Comparison of ENCODE assay signal across 1 cellular context in the genomic region with DNA sequence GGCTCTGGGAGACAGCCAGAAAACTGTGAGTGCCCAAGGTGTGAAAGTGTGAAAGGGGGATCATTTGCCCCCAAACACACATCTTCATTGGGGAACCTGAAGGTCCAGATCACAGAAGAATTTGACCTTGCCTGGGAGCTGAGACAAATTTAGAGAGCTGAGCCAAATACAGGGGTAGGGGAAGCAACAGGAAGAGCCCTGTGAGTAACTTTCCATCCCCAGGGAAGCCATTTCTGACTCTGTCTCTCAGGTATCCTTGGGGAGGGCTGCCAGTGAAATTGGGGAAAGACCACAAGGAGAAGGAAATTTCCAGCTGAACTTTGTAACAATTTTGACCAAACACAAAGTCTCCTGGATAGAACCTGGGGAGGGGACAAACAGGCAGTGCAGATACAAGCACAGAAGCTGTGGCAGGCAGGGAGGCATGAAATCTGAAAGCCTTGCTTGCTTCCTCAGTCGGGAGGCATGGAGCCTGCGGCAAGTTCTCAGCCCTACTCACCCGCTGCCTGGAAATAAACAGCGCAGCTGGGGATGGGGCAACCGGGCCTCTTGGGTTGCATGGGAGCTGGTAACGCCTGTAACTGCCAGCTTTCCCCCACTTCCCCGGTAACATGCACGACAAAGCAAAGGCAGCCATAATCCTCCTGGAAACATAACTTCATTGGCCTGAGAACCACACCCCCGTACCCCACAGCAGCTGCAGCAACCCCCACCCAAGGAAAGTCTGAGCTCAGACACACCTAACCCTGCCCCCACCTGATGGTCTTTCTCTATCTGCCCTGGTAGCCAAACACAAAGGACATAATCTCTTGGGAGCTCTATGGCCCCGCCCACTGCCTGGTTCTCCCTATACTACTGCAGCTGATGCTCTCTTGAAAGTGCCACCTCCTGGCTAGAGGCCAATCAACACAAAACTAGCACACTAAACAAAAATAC.
TF ChIP-seq lines count a peak whose summit lies in the region.

No MANE protein-coding gene starts in this region.

TF ChIP-seq in GM23338, 12 proteins besides CTCF, POLR2A, EP300 and RAD21 (continued from another document):
- TF ChIP-seq, protein P1, sequence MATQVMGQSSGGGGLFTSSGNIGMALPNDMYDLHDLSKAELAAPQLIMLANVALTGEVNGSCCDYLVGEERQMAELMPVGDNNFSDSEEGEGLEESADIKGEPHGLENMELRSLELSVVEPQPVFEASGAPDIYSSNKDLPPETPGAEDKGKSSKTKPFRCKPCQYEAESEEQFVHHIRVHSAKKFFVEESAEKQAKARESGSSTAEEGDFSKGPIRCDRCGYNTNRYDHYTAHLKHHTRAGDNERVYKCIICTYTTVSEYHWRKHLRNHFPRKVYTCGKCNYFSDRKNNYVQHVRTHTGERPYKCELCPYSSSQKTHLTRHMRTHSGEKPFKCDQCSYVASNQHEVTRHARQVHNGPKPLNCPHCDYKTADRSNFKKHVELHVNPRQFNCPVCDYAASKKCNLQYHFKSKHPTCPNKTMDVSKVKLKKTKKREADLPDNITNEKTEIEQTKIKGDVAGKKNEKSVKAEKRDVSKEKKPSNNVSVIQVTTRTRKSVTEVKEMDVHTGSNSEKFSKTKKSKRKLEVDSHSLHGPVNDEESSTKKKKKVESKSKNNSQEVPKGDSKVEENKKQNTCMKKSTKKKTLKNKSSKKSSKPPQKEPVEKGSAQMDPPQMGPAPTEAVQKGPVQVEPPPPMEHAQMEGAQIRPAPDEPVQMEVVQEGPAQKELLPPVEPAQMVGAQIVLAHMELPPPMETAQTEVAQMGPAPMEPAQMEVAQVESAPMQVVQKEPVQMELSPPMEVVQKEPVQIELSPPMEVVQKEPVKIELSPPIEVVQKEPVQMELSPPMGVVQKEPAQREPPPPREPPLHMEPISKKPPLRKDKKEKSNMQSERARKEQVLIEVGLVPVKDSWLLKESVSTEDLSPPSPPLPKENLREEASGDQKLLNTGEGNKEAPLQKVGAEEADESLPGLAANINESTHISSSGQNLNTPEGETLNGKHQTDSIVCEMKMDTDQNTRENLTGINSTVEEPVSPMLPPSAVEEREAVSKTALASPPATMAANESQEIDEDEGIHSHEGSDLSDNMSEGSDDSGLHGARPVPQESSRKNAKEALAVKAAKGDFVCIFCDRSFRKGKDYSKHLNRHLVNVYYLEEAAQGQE (IDR thresholded peaks at IDR 0.05; ENCODE audit: unreplicated experiment): no peak
- TF ChIP-seq STAT1 (IDR thresholded peaks at IDR 0.05; ENCODE audit: unreplicated experiment) (no peak), NANOG (IDR thresholded peaks at IDR 0.05; ENCODE audit: borderline replicate concordance) (no peak), JUNB (IDR thresholded peaks at IDR 0.05; ENCODE audit: unreplicated experiment) (no peak), CREB1 (CRISPR knock-in tag; IDR thresholded peaks at IDR 0.05; ENCODE audit: low read depth) (no peak), ZNF114 (CRISPR knock-in tag; IDR thresholded peaks at IDR 0.05) (no peak), ZNF331 (CRISPR knock-in tag; IDR thresholded peaks at IDR 0.05; ENCODE audit: low read depth) (no peak), EZH2phosphoT487 (IDR thresholded peaks at IDR 0.05; ENCODE audit: unreplicated experiment) (no peak)
- TF ChIP-seq, protein P2, sequence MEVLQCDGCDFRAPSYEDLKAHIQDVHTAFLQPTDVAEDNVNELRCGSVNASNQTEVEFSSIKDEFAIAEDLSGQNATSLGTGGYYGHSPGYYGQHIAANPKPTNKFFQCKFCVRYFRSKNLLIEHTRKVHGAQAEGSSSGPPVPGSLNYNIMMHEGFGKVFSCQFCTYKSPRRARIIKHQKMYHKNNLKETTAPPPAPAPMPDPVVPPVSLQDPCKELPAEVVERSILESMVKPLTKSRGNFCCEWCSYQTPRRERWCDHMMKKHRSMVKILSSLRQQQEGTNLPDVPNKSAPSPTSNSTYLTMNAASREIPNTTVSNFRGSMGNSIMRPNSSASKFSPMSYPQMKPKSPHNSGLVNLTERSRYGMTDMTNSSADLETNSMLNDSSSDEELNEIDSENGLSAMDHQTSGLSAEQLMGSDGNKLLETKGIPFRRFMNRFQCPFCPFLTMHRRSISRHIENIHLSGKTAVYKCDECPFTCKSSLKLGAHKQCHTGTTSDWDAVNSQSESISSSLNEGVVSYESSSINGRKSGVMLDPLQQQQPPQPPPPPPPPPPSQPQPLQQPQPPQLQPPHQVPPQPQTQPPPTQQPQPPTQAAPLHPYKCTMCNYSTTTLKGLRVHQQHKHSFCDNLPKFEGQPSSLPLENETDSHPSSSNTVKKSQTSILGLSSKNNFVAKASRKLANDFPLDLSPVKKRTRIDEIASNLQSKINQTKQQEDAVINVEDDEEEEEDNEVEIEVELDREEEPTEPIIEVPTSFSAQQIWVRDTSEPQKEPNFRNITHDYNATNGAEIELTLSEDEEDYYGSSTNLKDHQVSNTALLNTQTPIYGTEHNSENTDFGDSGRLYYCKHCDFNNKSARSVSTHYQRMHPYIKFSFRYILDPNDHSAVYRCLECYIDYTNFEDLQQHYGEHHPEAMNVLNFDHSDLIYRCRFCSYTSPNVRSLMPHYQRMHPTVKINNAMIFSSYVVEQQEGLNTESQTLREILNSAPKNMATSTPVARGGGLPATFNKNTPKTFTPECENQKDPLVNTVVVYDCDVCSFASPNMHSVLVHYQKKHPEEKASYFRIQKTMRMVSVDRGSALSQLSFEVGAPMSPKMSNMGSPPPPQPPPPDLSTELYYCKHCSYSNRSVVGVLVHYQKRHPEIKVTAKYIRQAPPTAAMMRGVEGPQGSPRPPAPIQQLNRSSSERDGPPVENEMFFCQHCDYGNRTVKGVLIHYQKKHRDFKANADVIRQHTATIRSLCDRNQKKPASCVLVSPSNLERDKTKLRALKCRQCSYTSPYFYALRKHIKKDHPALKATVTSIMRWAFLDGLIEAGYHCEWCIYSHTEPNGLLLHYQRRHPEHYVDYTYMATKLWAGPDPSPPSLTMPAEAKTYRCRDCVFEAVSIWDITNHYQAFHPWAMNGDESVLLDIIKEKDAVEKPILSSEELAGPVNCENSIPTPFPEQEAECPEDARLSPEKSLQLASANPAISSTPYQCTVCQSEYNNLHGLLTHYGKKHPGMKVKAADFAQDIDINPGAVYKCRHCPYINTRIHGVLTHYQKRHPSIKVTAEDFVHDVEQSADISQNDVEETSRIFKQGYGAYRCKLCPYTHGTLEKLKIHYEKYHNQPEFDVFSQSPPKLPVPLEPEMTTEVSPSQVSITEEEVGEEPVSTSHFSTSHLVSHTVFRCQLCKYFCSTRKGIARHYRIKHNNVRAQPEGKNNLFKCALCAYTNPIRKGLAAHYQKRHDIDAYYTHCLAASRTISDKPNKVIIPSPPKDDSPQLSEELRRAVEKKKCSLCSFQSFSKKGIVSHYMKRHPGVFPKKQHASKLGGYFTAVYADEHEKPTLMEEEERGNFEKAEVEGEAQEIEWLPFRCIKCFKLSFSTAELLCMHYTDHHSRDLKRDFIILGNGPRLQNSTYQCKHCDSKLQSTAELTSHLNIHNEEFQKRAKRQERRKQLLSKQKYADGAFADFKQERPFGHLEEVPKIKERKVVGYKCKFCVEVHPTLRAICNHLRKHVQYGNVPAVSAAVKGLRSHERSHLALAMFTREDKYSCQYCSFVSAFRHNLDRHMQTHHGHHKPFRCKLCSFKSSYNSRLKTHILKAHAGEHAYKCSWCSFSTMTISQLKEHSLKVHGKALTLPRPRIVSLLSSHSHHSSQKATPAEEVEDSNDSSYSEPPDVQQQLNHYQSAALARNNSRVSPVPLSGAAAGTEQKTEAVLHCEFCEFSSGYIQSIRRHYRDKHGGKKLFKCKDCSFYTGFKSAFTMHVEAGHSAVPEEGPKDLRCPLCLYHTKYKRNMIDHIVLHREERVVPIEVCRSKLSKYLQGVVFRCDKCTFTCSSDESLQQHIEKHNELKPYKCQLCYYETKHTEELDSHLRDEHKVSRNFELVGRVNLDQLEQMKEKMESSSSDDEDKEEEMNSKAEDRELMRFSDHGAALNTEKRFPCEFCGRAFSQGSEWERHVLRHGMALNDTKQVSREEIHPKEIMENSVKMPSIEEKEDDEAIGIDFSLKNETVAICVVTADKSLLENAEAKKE (CRISPR knock-in tag; IDR thresholded peaks at IDR 0.05): no peak
- TF ChIP-seq, protein P3, sequence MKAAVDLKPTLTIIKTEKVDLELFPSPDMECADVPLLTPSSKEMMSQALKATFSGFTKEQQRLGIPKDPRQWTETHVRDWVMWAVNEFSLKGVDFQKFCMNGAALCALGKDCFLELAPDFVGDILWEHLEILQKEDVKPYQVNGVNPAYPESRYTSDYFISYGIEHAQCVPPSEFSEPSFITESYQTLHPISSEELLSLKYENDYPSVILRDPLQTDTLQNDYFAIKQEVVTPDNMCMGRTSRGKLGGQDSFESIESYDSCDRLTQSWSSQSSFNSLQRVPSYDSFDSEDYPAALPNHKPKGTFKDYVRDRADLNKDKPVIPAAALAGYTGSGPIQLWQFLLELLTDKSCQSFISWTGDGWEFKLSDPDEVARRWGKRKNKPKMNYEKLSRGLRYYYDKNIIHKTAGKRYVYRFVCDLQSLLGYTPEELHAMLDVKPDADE (IDR thresholded peaks at IDR 0.05): no peak
